In the genomic region with DNA sequence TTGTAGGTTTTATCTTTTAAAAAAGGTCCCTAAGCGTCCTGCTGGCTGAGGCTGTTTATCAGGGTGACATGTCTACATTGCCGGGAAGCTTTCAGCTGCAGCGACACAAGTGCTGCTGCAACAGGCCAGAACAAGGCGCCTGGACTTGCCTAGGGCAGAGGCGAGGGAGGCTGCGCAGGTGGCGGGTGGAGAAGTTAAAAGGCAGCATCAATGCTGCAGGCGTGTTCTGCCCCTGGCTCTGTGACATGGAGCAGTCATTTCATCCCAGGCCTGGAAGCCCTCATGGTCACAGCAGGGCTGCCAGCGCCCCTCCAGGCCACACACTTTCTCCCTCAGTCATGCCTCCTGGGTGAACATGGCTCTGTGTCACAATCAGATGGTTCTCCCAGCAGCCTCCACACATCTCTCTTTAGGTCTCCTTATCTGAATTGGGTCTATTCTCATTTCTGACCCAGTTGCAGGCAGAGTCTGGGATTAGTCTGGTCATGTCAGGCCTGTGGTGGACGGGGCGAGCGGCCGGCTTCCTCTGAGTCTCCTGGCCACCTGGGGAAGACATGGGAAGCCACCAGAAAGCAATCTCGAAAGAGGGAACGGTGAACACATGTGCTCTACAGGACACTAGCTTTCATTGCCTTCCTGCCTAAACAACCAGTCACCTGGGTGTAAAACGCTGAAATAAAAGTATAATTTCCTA, we compare ENCODE assay signal across 23 cellular contexts. TPM values are rescaled to one million over a fixed set of nuclear protein-coding genes. Genes with fewer than 3 reads are reported as not detected.
"Had no signal": no experiment of that assay in that cellular context is flagged by ENCODE, and none has a peak within 500 bp of the region (broad histone marks: within the 10 kb centered on the region; RNA-seq: fewer than 3 reads in every experiment).

No MANE protein-coding gene starts in this region.

- H3K27ac Mint-ChIP-seq: endodermal cell, memory B cell, naive B cell, nephron had no signal

- H3K9me3 Mint-ChIP-seq: endodermal cell, nephron had no signal

- H3K4me2 ChIP-seq: hepatocyte had no signal

- H3K4me3 ChIP-seq: coronary artery, hepatocyte, left ventricle myocardium inferior, lower lobe of right lung, skin epidermis, suprapubic skin, thyroid gland had no signal

- FAIRE-seq: endothelial cell of umbilical vein, kidney had no signal

- H3K27me3 ChIP-seq: hepatocyte, suprapubic skin, thyroid gland had no signal

- H3K79me2 ChIP-seq: hepatocyte had no signal

- H3K4me3 Mint-ChIP-seq: endodermal cell, memory B cell, nephron had no signal

- H3K27me3 Mint-ChIP-seq: memory B cell had no signal

- H3K36me3 ChIP-seq: left ventricle myocardium inferior, lower lobe of right lung, suprapubic skin, thyroid gland had no signal

- H3K9me3 ChIP-seq: left ventricle myocardium inferior, lower lobe of right lung, suprapubic skin, thyroid gland had no signal

- H3K4me1 ChIP-seq: left ventricle myocardium inferior, lower lobe of right lung, suprapubic skin, thyroid gland had no signal

- DNase-seq: effector CD4-positive, alpha-beta T cell; endodermal cell; erythroblast; foreskin melanocyte; kidney; left cardiac atrium; left ventricle myocardium inferior; lower lobe of right lung; midbrain; naive B cell; stimulated activated CD4-positive, alpha-beta T cell treated with anti-CD3 and anti-CD28 coated beads, Interleukin-12 subunit alpha, Interleukin-12 subunit beta, amount 100 ng/mL, for 4 hours; stimulated activated CD4-positive, alpha-beta T cell treated with anti-CD3 and anti-CD28 coated beads, Interleukin-2, amount 100 ng/mL, for 48 hours; stimulated activated naive CD8-positive, alpha-beta T cell treated with anti-CD3 and anti-CD28 coated beads, Interleukin-15, Interleukin-2, amounts not matched to agents 100 U/mL and 50 U/mL, for 24 hours; thyroid gland had no signal

- H3K27ac ChIP-seq: coronary artery, hepatocyte, left ventricle myocardium inferior, lower lobe of right lung, skin epidermis, suprapubic skin, thyroid gland had no signal

- H3K36me3 Mint-ChIP-seq: memory B cell, naive B cell had no signal

- H2AFZ ChIP-seq: hepatocyte had no signal

- ATAC-seq: left cardiac atrium; lower lobe of right lung; sciatic nerve; stimulated activated naive CD8-positive, alpha-beta T cell treated with anti-CD3 and anti-CD28 coated beads, Interleukin-15, Interleukin-2, amounts not matched to agents 100 U/mL and 50 U/mL, for 24 hours had no signal

- H3K4me1 Mint-ChIP-seq: memory B cell, naive B cell, nephron had no signal

RNA-seq across cellular contexts. Expression of gene IRX2, which starts 41.3 kb away (rescaled TPM):
- total RNA-seq: endothelial cell of umbilical vein, pulmonary artery endothelial cell had no signal
- polyA plus RNA-seq: endothelial cell of umbilical vein had no signal
